25 cellular contexts compared by ENCODE assay signal in the genomic region with DNA sequence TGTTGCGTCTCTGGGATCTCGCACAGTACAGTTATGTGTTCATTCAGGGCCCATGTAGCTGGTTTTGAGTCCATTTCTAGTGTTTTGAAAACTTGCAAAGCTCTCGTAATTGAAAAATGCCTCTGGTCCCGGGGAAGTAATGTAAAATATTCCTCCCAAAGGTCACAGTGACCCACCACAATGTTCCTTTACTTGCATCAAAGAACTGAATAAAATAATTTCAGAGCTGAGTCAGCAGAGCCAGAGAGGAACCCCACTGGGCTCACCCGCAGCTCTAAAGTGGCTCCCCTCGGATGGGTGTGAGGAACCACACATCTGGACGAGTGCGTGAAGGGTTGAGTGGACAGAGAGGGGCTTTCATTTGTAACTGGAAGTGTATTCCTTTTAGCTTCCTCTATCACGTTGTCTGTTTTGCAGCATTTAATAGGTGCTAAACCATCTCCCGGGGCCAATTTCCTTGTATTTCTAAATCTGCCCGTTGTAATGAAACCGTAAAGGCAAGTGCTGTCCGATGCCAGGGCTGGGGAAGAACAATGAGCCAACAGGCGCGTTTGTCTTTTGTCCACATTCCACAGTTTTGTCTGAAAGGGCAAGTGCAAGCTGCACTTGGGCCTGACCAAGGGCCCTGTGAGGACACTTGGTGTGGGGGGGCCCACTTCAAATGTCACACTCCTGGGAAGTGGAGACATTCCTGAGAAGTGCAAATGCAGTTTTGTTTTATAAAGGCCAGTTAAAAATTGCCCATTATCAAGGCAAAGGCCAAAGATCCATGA. TPM values are rescaled to one million over a fixed set of nuclear protein-coding genes. Genes with fewer than 3 reads are reported as not detected.
DNase-seq lines count a peak whose midpoint lies in the region; ATAC-seq and TF ChIP-seq lines count a peak whose summit lies in the region.
"Had no signal": no experiment of that assay in that cellular context is flagged by ENCODE, and none has a peak within 500 bp of the region (broad histone marks: within the 10 kb centered on the region; RNA-seq: fewer than 3 reads in every experiment).

No MANE protein-coding gene starts in this region.

- H3K9me3 Mint-ChIP-seq in chondrocyte (ENCODE audit: low read depth) (peaks cover 4% of the 10 kb centered on the region), mesothelial cell of epicardium (peaks cover 26% of the 10 kb centered on the region)

- H3K27me3 Mint-ChIP-seq in chondrocyte (ENCODE audit: low read depth) (no peaks in the 10 kb centered on the region), mesothelial cell of epicardium (ENCODE audit: low read depth) (no peaks in the 10 kb centered on the region)

- DNase-seq in EL = peak; percentile 24
- no peak for DNase-seq in chondrocyte (ENCODE audit: low spot score)
- no peak for DNase-seq in mesothelial cell of epicardium (ENCODE audit: low spot score in 2 of 2, unreplicated experiment in 2 of 2)
- no peak for DNase-seq in thoracic aorta (ENCODE audit: low spot score)
- no peak for DNase-seq in AG08395 (ENCODE audit: low spot score)
- DNase-seq in SHP77 (lab: John Stamatoyannopoulos, UW) = no peak
- DNase-seq: activated CD4-positive, CD25-positive, alpha-beta regulatory T cell; Calu3; central memory CD4-positive, alpha-beta T cell; effector CD8-positive, alpha-beta T cell; GF-D8; heart right ventricle; immature natural killer cell; NCI-H146; PC-9; SK-N-SH; stimulated activated naive CD4-positive, alpha-beta T cell treated with Interleukin-2 at 50 U/mL for 16 hours had no signal

- no peaks in the 10 kb centered on the region for H3K9me3 ChIP-seq in thoracic aorta

- H3K4me3 Mint-ChIP-seq in chondrocyte (ENCODE audit: unreplicated experiment) (peak overlapping the region; percentile 34), mesothelial cell of epicardium (no peak overlapping the region)
- H3K4me3 Mint-ChIP-seq: activated T-helper 17 cell treated with anti-CD3 and anti-CD28 coated beads, Interleukin-2, amount 50 U/mL, for 72 hours; B cell; immature natural killer cell; nephron progenitor cell; type B pancreatic cell had no signal

- H3K4me3 ChIP-seq in thoracic aorta = peak overlapping the region; percentile 17
- H3K4me3 ChIP-seq: GM12878, heart right ventricle, PC-9 had no signal

- H3K27ac Mint-ChIP-seq in chondrocyte (ENCODE audit: unreplicated experiment) (peak overlapping the region; percentile 90), mesothelial cell of epicardium (peak overlapping the region; percentile 92)
- H3K27ac Mint-ChIP-seq: activated T-helper 17 cell treated with anti-CD3 and anti-CD28 coated beads, Interleukin-2, amount 50 U/mL, for 72 hours; B cell; immature natural killer cell; nephron progenitor cell; type B pancreatic cell had no signal

- no peak overlapping the region for H3K27ac ChIP-seq in thoracic aorta
- H3K27ac ChIP-seq: heart right ventricle, PC-9 had no signal

- ATAC-seq in thoracic aorta (ENCODE audit: insufficient number of reproducible peaks, low FRiP score, low read depth) (no peak), GM21737 (IDR thresholded peaks at IDR 0.05; ENCODE audit: unreplicated experiment) (no peak), HG03442 (IDR thresholded peaks at IDR 0.05; ENCODE audit: unreplicated experiment) (no peak)
- ATAC-seq: activated T-helper 17 cell treated with anti-CD3 and anti-CD28 coated beads, Interleukin-2, amount 50 U/mL, for 72 hours; GM12878 had no signal

- H3K36me3 Mint-ChIP-seq in chondrocyte (ENCODE audit: low read depth) (peaks cover 29% of the 10 kb centered on the region), mesothelial cell of epicardium (peaks cover 37% of the 10 kb centered on the region)
- H3K36me3 Mint-ChIP-seq: immature natural killer cell had no signal

- no peak for TF ChIP-seq CTCF in chondrocyte (IDR thresholded peaks at IDR 0.05)
- no peak for TF ChIP-seq CTCF in mesothelial cell of epicardium (IDR thresholded peaks at IDR 0.05; ENCODE audit: unreplicated experiment)
- no peak for TF ChIP-seq CTCF in thoracic aorta (IDR thresholded peaks at IDR 0.05)

- peaks cover 14 to 47% of the 10 kb centered on the region in 2 donors for H3K4me1 ChIP-seq in thoracic aorta (ENCODE audit: control insufficient read depth in 1 of 2, low read depth in 2 of 2)

- H3K27me3 ChIP-seq in thoracic aorta (replicated peaks; ENCODE audit: insufficient read depth) = no peaks in the 10 kb centered on the region
- H3K27me3 ChIP-seq: heart right ventricle had no signal

- no peaks in the 10 kb centered on the region for H3K36me3 ChIP-seq in thoracic aorta

- H3K4me1 Mint-ChIP-seq in chondrocyte (ENCODE audit: low read depth) (peaks cover 95% of the 10 kb centered on the region), mesothelial cell of epicardium (peaks cover 40% of the 10 kb centered on the region)
- H3K4me1 Mint-ChIP-seq: B cell, immature natural killer cell had no signal

RNA-seq across cellular contexts. Expression of a gene that starts 29.9 kb away (rescaled TPM):
- 2,235 to 2,410 TPM (median 2,315 TPM) in 3 replicates for total RNA-seq in chondrocyte
- 549 to 605 TPM (median 596 TPM) in 3 replicates for total RNA-seq in mesothelial cell of epicardium
- total RNA-seq in thoracic aorta = 100 to 1,000 TPM; 127 to 129 TPM
- total RNA-seq: activated CD8-positive, alpha-beta memory T cell treated with anti-CD3 and anti-CD28 coated beads for 36 hours; B cell; Calu3 had no signal
